ENCODE assay signal across 27 cellular contexts in genomic region chr2:147464737-147465437, GRCh38.
A peak's percentile ranks its signal among the peaks of the same experiment; 100 is the strongest.
DNase-seq lines count a peak whose midpoint lies in the region; ATAC-seq, FAIRE-seq and TF ChIP-seq lines count a peak whose summit lies in the region.
"Had no signal": no experiment of that assay in that cellular context is flagged by ENCODE, and none has a peak within 500 bp of the region (broad histone marks: within the 10 kb centered on the region; RNA-seq: fewer than 3 reads in every experiment).

No MANE protein-coding gene starts in this region.

- peaks cover 46% of the 10 kb centered on the region for H3K4me1 Mint-ChIP-seq in WTC11
- H3K4me1 Mint-ChIP-seq: activated CD4-positive, alpha-beta T cell treated with anti-CD3 and anti-CD28 coated beads for 36 hours; naive thymus-derived CD8-positive, alpha-beta T cell; stimulated activated memory B cell treated with anti-CD40 and anti-IgM and Interleukin-4, amounts not matched to agents 10 μg/mL and 1 μg/mL and 100 μg/mL, for 72 hours had no signal

- no peaks in the 10 kb centered on the region for H3K9me3 Mint-ChIP-seq in WTC11
- H3K9me3 Mint-ChIP-seq: naive thymus-derived CD8-positive, alpha-beta T cell; stimulated activated memory B cell treated with anti-CD40 and anti-IgM and Interleukin-4, amounts not matched to agents 10 μg/mL and 1 μg/mL and 100 μg/mL, for 72 hours had no signal

- H3K4me3 ChIP-seq in HCT116 (replicated peaks in 1 of 2; ENCODE audit: low read depth in 1 of 2, low read length in 2 of 2) (no peak overlapping the region), fibroblast of villous mesenchyme (ENCODE audit: low read depth, low read length) (no peak overlapping the region), pancreas (no peak overlapping the region)
- H3K4me3 ChIP-seq: MG63, ovary, right atrium auricular region, SJCRH30, spleen, uterus had no signal

- TF ChIP-seq RAD21 in HCT116 (IDR thresholded peaks at IDR 0.05; ENCODE audit: low read depth): no peak

- no peaks in the 10 kb centered on the region for H3K79me2 ChIP-seq in HCT116 (ENCODE audit: insufficient read depth, low read length)

- H4K20me1 ChIP-seq in HCT116 (ENCODE audit: insufficient read depth): no peaks in the 10 kb centered on the region

- TF ChIP-seq CTCF in HCT116 (IDR thresholded peaks at IDR 0.05 in 2 of 3, conservative IDR thresholded peaks at IDR 0.05 in 1 of 3; ENCODE audit: borderline replicate concordance in 1 of 3, insufficient read depth in 1 of 3, low read depth in 2 of 3, low read length in 2 of 3) (no peak), RWPE1 (conservative IDR thresholded peaks at IDR 0.05; ENCODE audit: low read depth) (no peak), fibroblast of villous mesenchyme (IDR thresholded peaks at IDR 0.05; ENCODE audit: insufficient read depth, low read depth, low read length) (no peak), pancreas (IDR thresholded peaks at IDR 0.05) (no peak), WTC11 (IDR thresholded peaks at IDR 0.05) (no peak)

- no peak overlapping the region for H3K4me3 Mint-ChIP-seq in WTC11
- H3K4me3 Mint-ChIP-seq: activated CD4-positive, alpha-beta T cell treated with anti-CD3 and anti-CD28 coated beads for 36 hours; naive thymus-derived CD8-positive, alpha-beta T cell; stimulated activated memory B cell treated with anti-CD40 and anti-IgM and Interleukin-4, amounts not matched to agents 10 μg/mL and 1 μg/mL and 100 μg/mL, for 72 hours had no signal

- H3K36me3 ChIP-seq in HCT116 (ENCODE audit: control insufficient read depth in 1 of 2, insufficient read depth in 2 of 2, low read length in 2 of 2) (no peaks in the 10 kb centered on the region), pancreas (no peaks in the 10 kb centered on the region)
- H3K36me3 ChIP-seq: MG63, ovary, right atrium auricular region, SJCRH30, spleen, uterus had no signal

- H3K27me3 ChIP-seq in HCT116 (ENCODE audit: insufficient read depth, low read length): no peaks in the 10 kb centered on the region
- H3K27me3 ChIP-seq in pancreas: no peaks in the 10 kb centered on the region
- H3K27me3 ChIP-seq: MG63, ovary, right atrium auricular region, SJCRH30, spleen, uterus had no signal

- CTCF ChIA-PET in HCT116 (lab: Charles Lee): no interaction called here
- CTCF ChIA-PET in RWPE1 (lab: Yijun Ruan, JAX): interaction anchor here (0.6 to 0.7 kb wide), 2 partner anchors 14 to 1152 kb away, joined by 3 read pairs; no protein-coding TSS in a partner anchor
- CTCF ChIA-PET in WTC11 (lab: Charles Lee): no interaction called here

- RAD21 ChIA-PET in HCT116 (lab: Charles Lee; ENCODE audit: low non-redundant PET in 1 of 2, low total read pairs in 2 of 2, uncharacterized antibody in 2 of 2, unreplicated experiment in 2 of 2): no interaction called here

- WGBS in pancreas, 2 donors: 24 to 26% methylated on average over 3 of the region's 3 CpGs

- peaks cover 0 to 14% of the 10 kb centered on the region in 2 experiments; a peak in 3 of 4 replicates for H3K4me1 ChIP-seq in HCT116 (ENCODE audit: control insufficient read depth in 1 of 2, insufficient read depth in 2 of 2, low read length in 2 of 2)
- peaks cover 6 to 12% (median 9%) of the 10 kb centered on the region in 3 donors for H3K4me1 ChIP-seq in pancreas
- H3K4me1 ChIP-seq: right atrium auricular region, spleen, uterus had no signal

- H3K36me3 Mint-ChIP-seq in WTC11: no peaks in the 10 kb centered on the region
- H3K36me3 Mint-ChIP-seq: naive thymus-derived CD8-positive, alpha-beta T cell; stimulated activated memory B cell treated with anti-CD40 and anti-IgM and Interleukin-4, amounts not matched to agents 10 μg/mL and 1 μg/mL and 100 μg/mL, for 72 hours had no signal

- H3K4me2 ChIP-seq in HCT116 (ENCODE audit: low read length): peak overlapping the region; percentile 3; the same call in 1 of the 2 replicates

- peaks cover under 1% of the 10 kb centered on the region for H3K27me3 Mint-ChIP-seq in WTC11 (ENCODE audit: low read depth)
- H3K27me3 Mint-ChIP-seq: activated CD4-positive, alpha-beta T cell treated with anti-CD3 and anti-CD28 coated beads for 36 hours; stimulated activated memory B cell treated with anti-CD40 and anti-IgM and Interleukin-4, amounts not matched to agents 10 μg/mL and 1 μg/mL and 100 μg/mL, for 72 hours had no signal

- H3K9me3 ChIP-seq in HCT116 (ENCODE audit: control insufficient read depth in 1 of 2, insufficient read depth in 1 of 2, low read depth in 1 of 2, low read length in 2 of 2): no peaks in the 10 kb centered on the region
- H3K9me3 ChIP-seq in pancreas: no peaks in the 10 kb centered on the region
- H3K9me3 ChIP-seq: MG63, ovary, right atrium auricular region, SJCRH30, spleen, uterus had no signal

- intact Hi-C loops in HCT116 (cut with micrococcal nuclease): no loop called here
- intact Hi-C loops in pancreas (cut with DNase I): no loop called here

- POLR2A ChIA-PET in HCT116 (lab: Charles Lee): no interaction called here
- POLR2A ChIA-PET in RWPE1 (lab: Yijun Ruan, JAX; ENCODE audit: low non-redundant PET): no interaction called here
- POLR2A ChIA-PET in WTC11 (lab: Charles Lee): no interaction called here

- no TSS peak for BruUV-seq in HCT116 (replicated peaks; lab: Mats Ljungman, UMichigan)

- H3K9me2 ChIP-seq in HCT116 (ENCODE audit: insufficient read depth): no peaks in the 10 kb centered on the region

- H3K9ac ChIP-seq in HCT116 (ENCODE audit: low read length): no peak overlapping the region

- DNase-seq in HCT116 (ENCODE audit: low read depth, low spot score): no peak
- peak; percentile 23 for DNase-seq in RWPE1 (ENCODE audit: low spot score)
- DNase-seq in fibroblast of villous mesenchyme (ENCODE audit: low read depth): peak; percentile 3
- DNase-seq in pancreas: no peak
- no peak for DNase-seq in RCC 7860 (ENCODE audit: low spot score)
- DNase-seq in WTC11 (ENCODE audit: low spot score): no peak
- DNase-seq: activated CD4-positive, alpha-beta T cell treated with anti-CD3 and anti-CD28 coated beads for 36 hours; activated naive CD4-positive, alpha-beta T cell treated with Interleukin-2 at 50 U/mL for 16 hours; activated T-cell treated with anti-CD3 and anti-CD28 coated beads, Interleukin-2, amount 50 U/mL, for 48 hours; amniotic stem cell; caudate nucleus; DMS 273 treated with DMSO at 0.1 percent for 48 hours; MG63; naive thymus-derived CD8-positive, alpha-beta T cell; NCI-H2171 treated with DMSO at 0.1 percent for 48 hours; NK-92 treated with Interleukin-12 subunit alpha and Interleukin-12 subunit beta, amount 100 ng/mL, for 24 hours; ovary; SJCRH30; spleen; stimulated activated CD4-positive, alpha-beta T cell treated with anti-CD3 and anti-CD28 coated beads, Interleukin-2, amount 100 ng/mL, for 48 hours; T-helper 1 cell; uterus had no signal

- TF ChIP-seq POLR2A in HCT116 (IDR thresholded peaks at IDR 0.05; ENCODE audit: borderline replicate concordance, extremely low read depth, insufficient read depth, insufficient read length): no peak

- no peak for ATAC-seq in HCT116
- ATAC-seq in pancreas: peak; percentile 50 to 76 (median 61)
- no peak for ATAC-seq in GM21529 (IDR thresholded peaks at IDR 0.05; ENCODE audit: unreplicated experiment)
- no peak for ATAC-seq in WTC11
- ATAC-seq: activated CD4-positive, alpha-beta T cell treated with anti-CD3 and anti-CD28 coated beads for 36 hours; naive thymus-derived CD8-positive, alpha-beta T cell; Panc1 had no signal

- no peak overlapping the region for H3K27ac ChIP-seq in HCT116 (ENCODE audit: low read depth, low read length)
- no peak overlapping the region for H3K27ac ChIP-seq in RWPE1
- H3K27ac ChIP-seq in pancreas: no peak overlapping the region
- H3K27ac ChIP-seq: ovary, right atrium auricular region, SJCRH30, spleen, uterus had no signal

- H2AFZ ChIP-seq in HCT116 (ENCODE audit: low read depth, low read length, poor library complexity, severe bottlenecking): no peak overlapping the region

- FAIRE-seq in pancreas (lab: Jason Lieb, UNC) (no peak), RCC 7860 (lab: Jason Lieb, UNC) (no peak)
- FAIRE-seq: endometrium had no signal

- no peak overlapping the region for H3K27ac Mint-ChIP-seq in WTC11
- H3K27ac Mint-ChIP-seq: activated CD4-positive, alpha-beta T cell treated with anti-CD3 and anti-CD28 coated beads for 36 hours; naive thymus-derived CD8-positive, alpha-beta T cell; stimulated activated memory B cell treated with anti-CD40 and anti-IgM and Interleukin-4, amounts not matched to agents 10 μg/mL and 1 μg/mL and 100 μg/mL, for 72 hours had no signal

TF ChIP-seq in HCT116, 20 proteins besides CTCF, POLR2A, EP300 and RAD21:
- TF ChIP-seq SP1 (IDR thresholded peaks at IDR 0.05; ENCODE audit: low read depth) (no peak), EZH2 (IDR thresholded peaks at IDR 0.05) (no peak), EGR1 (IDR thresholded peaks at IDR 0.05; ENCODE audit: low read depth) (no peak), TCF7L2 (IDR thresholded peaks at IDR 0.05; ENCODE audit: borderline replicate concordance, extremely low read depth, insufficient read depth, insufficient read length) (peak; percentile 57), FOSL1 (IDR thresholded peaks at IDR 0.05; ENCODE audit: low read depth) (no peak), SRF (IDR thresholded peaks at IDR 0.05; ENCODE audit: low read depth) (no peak)
TF ChIP-seq in HCT116: peak in this region for 1.

TF ChIP-seq in WTC11, 78 proteins besides CTCF, POLR2A, EP300 and RAD21 (continues in another document):
- no peak for TF ChIP-seq ZBTB21 (CRISPR knock-in tag; IDR thresholded peaks at IDR 0.05; ENCODE audit: borderline replicate concordance)
- TF ChIP-seq ZSCAN18 (CRISPR knock-in tag; IDR thresholded peaks at IDR 0.05): no peak
- no peak for TF ChIP-seq ZNF232 (CRISPR knock-in tag; IDR thresholded peaks at IDR 0.05)
- no peak for TF ChIP-seq ATF3 (CRISPR knock-in tag; conservative IDR thresholded peaks at IDR 0.05)

Comparison
In these comparisons a context has a peak if more than half of its experiments do, and no peak if none do; other contexts are left out.
1. ATAC-seq: peak in pancreas (4 of 4); none in HCT116 (single experiment), GM21529 (single experiment) and WTC11 (single experiment).
2. DNase-seq: peak in RWPE1 (single experiment) and fibroblast of villous mesenchyme (single experiment); none in HCT116 (single experiment), pancreas (0 of 6), RCC 7860 (single experiment) and WTC11 (single experiment).